ENCODE assay signal across 8 cellular contexts in the genomic region with DNA sequence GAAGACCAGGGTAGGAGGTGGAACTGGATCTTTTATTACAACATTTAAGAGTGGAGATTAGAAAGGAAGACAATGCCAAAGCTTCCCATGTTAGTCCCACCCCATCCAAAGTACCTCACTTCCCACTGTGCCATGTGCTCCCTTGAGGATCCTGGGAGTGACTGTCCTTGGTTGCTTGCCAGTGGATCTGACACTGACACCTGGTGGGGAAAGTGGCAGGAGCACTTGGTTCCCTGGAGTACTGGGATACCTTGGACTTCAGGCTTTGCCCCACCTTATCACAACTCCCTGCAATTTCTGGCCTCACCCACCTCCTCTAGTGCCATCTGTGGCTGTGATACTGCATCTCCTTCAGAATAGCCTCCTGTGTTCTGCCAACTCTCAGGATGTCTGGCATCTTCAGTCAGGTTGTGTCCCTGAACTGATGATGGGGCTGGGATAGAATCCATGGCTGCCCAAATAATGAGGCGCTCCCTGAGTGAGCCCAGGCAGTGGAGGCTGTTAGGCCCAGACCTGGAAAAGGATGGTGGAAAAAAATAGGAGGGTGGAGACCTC. TPM values are rescaled to one million over a fixed set of nuclear protein-coding genes. Genes with fewer than 3 reads are reported as not detected.
DNase-seq lines count a peak whose midpoint lies in the region; ATAC-seq lines count a peak whose summit lies in the region.

No MANE protein-coding gene starts in this region.

- DNase-seq in T-helper 2 cell treated with Interferon-gamma antibody and Interleukin-4, amounts not matched to agents 5 μg/mL and 100 μg/mL, for 36 hours (ENCODE audit: low spot score), result no peak
- DNase-seq in T-helper 2 cell (no peak), NCI-H1930 (lab: John Stamatoyannopoulos, UW) (peak; percentile 29 to 53)
- DNase-seq in activated CD8-positive, alpha-beta memory T cell treated with anti-CD3 and anti-CD28 coated beads, Interleukin-2, amount 50 U/mL, for 48 hours, result no peak
- no peak for DNase-seq in activated naive CD4-positive, alpha-beta T cell treated with anti-CD3 and anti-CD28 coated beads, Interleukin-2, amount 50 U/mL, for 72 hours (ENCODE audit: low spot score in 2 of 2)

- H3K9me3 ChIP-seq in iPS-15b (ENCODE audit: control insufficient read depth, insufficient read depth, low read length) (no peaks in the 10 kb centered on the region), subcutaneous abdominal adipose tissue (ENCODE audit: control insufficient read depth in 5 of 5, low read length in 5 of 5) (no peaks in the 10 kb centered on the region)

- H3K4me3 ChIP-seq in iPS-15b (ENCODE audit: low read depth, low read length) (peak overlapping the region; percentile 83), subcutaneous abdominal adipose tissue (ENCODE audit: low read depth in 1 of 5, low read length in 5 of 5) (no peak overlapping the region)

- H3K9ac ChIP-seq in iPS-15b (ENCODE audit: low read depth, low read length) (no peak overlapping the region), subcutaneous abdominal adipose tissue (ENCODE audit: low read length in 5 of 5) (peak overlapping the region in 2 of 5 donors; percentile 1 to 28)

- peaks cover 9% of the 10 kb centered on the region for H3K4me1 ChIP-seq in iPS-15b (ENCODE audit: control insufficient read depth, insufficient read depth, low read length)
- H3K4me1 ChIP-seq in subcutaneous abdominal adipose tissue (ENCODE audit: control insufficient read depth in 5 of 5, insufficient read depth in 5 of 5, low read length in 5 of 5), result peaks cover 2 to 22% (median 13%) of the 10 kb centered on the region in 5 donors

- peak overlapping the region; percentile 42 for H3K27ac Mint-ChIP-seq in T-helper 2 cell treated with Interferon-gamma antibody and Interleukin-4, amounts not matched to agents 5 μg/mL and 100 μg/mL, for 36 hours
- no peak overlapping the region for H3K27ac Mint-ChIP-seq in activated T-helper 17 cell treated with anti-CD3 and anti-CD28 coated beads, Interleukin-2, amount 50 U/mL, for 72 hours
- H3K27ac Mint-ChIP-seq in activated naive CD4-positive, alpha-beta T cell treated with anti-CD3 and anti-CD28 coated beads, Interleukin-2, amount 50 U/mL, for 72 hours, result peak overlapping the region in 1 of 2 donors; percentile 22

- H3K36me3 ChIP-seq in iPS-15b (ENCODE audit: control insufficient read depth, insufficient read depth, low read length) (peaks cover 16% of the 10 kb centered on the region), subcutaneous abdominal adipose tissue (ENCODE audit: control insufficient read depth in 5 of 5, insufficient read depth in 5 of 5, low read length in 5 of 5) (peaks cover 18 to 33% (median 29%) of the 10 kb centered on the region in 5 donors)

- peak overlapping the region; percentile 91 for H3K27ac ChIP-seq in subcutaneous abdominal adipose tissue (ENCODE audit: low read depth, low read length)

- H3K4me3 Mint-ChIP-seq in T-helper 2 cell treated with Interferon-gamma antibody and Interleukin-4, amounts not matched to agents 5 μg/mL and 100 μg/mL, for 36 hours, result no peak overlapping the region
- peak overlapping the region; percentile 86 for H3K4me3 Mint-ChIP-seq in activated T-helper 17 cell treated with anti-CD3 and anti-CD28 coated beads, Interleukin-2, amount 50 U/mL, for 72 hours

- H3K9me3 Mint-ChIP-seq in T-helper 2 cell treated with Interferon-gamma antibody and Interleukin-4, amounts not matched to agents 5 μg/mL and 100 μg/mL, for 36 hours, result no peaks in the 10 kb centered on the region
- H3K9me3 Mint-ChIP-seq in activated T-helper 17 cell treated with anti-CD3 and anti-CD28 coated beads, Interleukin-2, amount 50 U/mL, for 72 hours, result no peaks in the 10 kb centered on the region
- H3K9me3 Mint-ChIP-seq in activated naive CD4-positive, alpha-beta T cell treated with anti-CD3 and anti-CD28 coated beads, Interleukin-2, amount 50 U/mL, for 72 hours, result no peaks in the 10 kb centered on the region

- no peak for ATAC-seq in activated T-helper 17 cell treated with anti-CD3 and anti-CD28 coated beads, Interleukin-2, amount 50 U/mL, for 72 hours (replicated peaks)
- no peak for ATAC-seq in activated naive CD4-positive, alpha-beta T cell treated with anti-CD3 and anti-CD28 coated beads, Interleukin-2, amount 50 U/mL, for 72 hours

- peaks cover 25% of the 10 kb centered on the region for H3K36me3 Mint-ChIP-seq in T-helper 2 cell treated with Interferon-gamma antibody and Interleukin-4, amounts not matched to agents 5 μg/mL and 100 μg/mL, for 36 hours (ENCODE audit: low read depth)
- peaks cover 43% of the 10 kb centered on the region for H3K36me3 Mint-ChIP-seq in activated T-helper 17 cell treated with anti-CD3 and anti-CD28 coated beads, Interleukin-2, amount 50 U/mL, for 72 hours (ENCODE audit: low read depth)
- peaks cover 4 to 15% of the 10 kb centered on the region in 2 donors for H3K36me3 Mint-ChIP-seq in activated naive CD4-positive, alpha-beta T cell treated with anti-CD3 and anti-CD28 coated beads, Interleukin-2, amount 50 U/mL, for 72 hours

- no peaks in the 10 kb centered on the region for H3K27me3 ChIP-seq in iPS-15b (ENCODE audit: control insufficient read depth, insufficient read depth, low read length)
- no peaks in the 10 kb centered on the region for H3K27me3 ChIP-seq in subcutaneous abdominal adipose tissue (ENCODE audit: control insufficient read depth in 5 of 5, insufficient read depth in 4 of 5, low read length in 5 of 5)

- peaks cover 15% of the 10 kb centered on the region for H3K4me1 Mint-ChIP-seq in T-helper 2 cell treated with Interferon-gamma antibody and Interleukin-4, amounts not matched to agents 5 μg/mL and 100 μg/mL, for 36 hours (ENCODE audit: low read depth)
- H3K4me1 Mint-ChIP-seq in activated T-helper 17 cell treated with anti-CD3 and anti-CD28 coated beads, Interleukin-2, amount 50 U/mL, for 72 hours, result peaks cover 6% of the 10 kb centered on the region

- H3K27me3 Mint-ChIP-seq in T-helper 2 cell treated with Interferon-gamma antibody and Interleukin-4, amounts not matched to agents 5 μg/mL and 100 μg/mL, for 36 hours (ENCODE audit: low read depth), result peaks cover 9% of the 10 kb centered on the region
- no peaks in the 10 kb centered on the region for H3K27me3 Mint-ChIP-seq in activated T-helper 17 cell treated with anti-CD3 and anti-CD28 coated beads, Interleukin-2, amount 50 U/mL, for 72 hours

RNA-seq across cellular contexts. Expression of gene ELL3, which starts 1.3 kb away (rescaled TPM):
- total RNA-seq in activated T-helper 17 cell treated with anti-CD3 and anti-CD28 coated beads, Interleukin-2, amount 50 U/mL, for 72 hours, result 1 to 10 TPM in 1 of 2 donors, under 1 TPM in 1; 0.54 to 1.4 TPM
- total RNA-seq in activated naive CD4-positive, alpha-beta T cell treated with anti-CD3 and anti-CD28 coated beads, Interleukin-2, amount 50 U/mL, for 72 hours, result 1 to 10 TPM; 4.5 to 9.3 TPM

RNA-seq across cellular contexts. Expression of gene SERF2, which starts 16.6 kb away (rescaled TPM):
- 100 to 1,000 TPM; 521 to 550 TPM for total RNA-seq in activated T-helper 17 cell treated with anti-CD3 and anti-CD28 coated beads, Interleukin-2, amount 50 U/mL, for 72 hours
- 100 to 1,000 TPM; 714 to 722 TPM for total RNA-seq in activated naive CD4-positive, alpha-beta T cell treated with anti-CD3 and anti-CD28 coated beads, Interleukin-2, amount 50 U/mL, for 72 hours

RNA-seq across cellular contexts. Expression of gene SERINC4, which starts 24.5 kb away (rescaled TPM):
- total RNA-seq in activated T-helper 17 cell treated with anti-CD3 and anti-CD28 coated beads, Interleukin-2, amount 50 U/mL, for 72 hours, result under 1 TPM; 0.17 to 0.24 TPM
- total RNA-seq in activated naive CD4-positive, alpha-beta T cell treated with anti-CD3 and anti-CD28 coated beads, Interleukin-2, amount 50 U/mL, for 72 hours, result under 1 TPM; 0.31 to 0.61 TPM

RNA-seq across cellular contexts. Expression of gene HYPK, which starts 24.9 kb away (rescaled TPM):
- 10 to 100 TPM; 15.6 to 17.5 TPM for total RNA-seq in activated T-helper 17 cell treated with anti-CD3 and anti-CD28 coated beads, Interleukin-2, amount 50 U/mL, for 72 hours
- 10 to 100 TPM; 11.6 to 35.2 TPM for total RNA-seq in activated naive CD4-positive, alpha-beta T cell treated with anti-CD3 and anti-CD28 coated beads, Interleukin-2, amount 50 U/mL, for 72 hours

RNA-seq across cellular contexts. Expression of gene PDIA3, which starts 29.2 kb away (rescaled TPM):
- total RNA-seq in activated T-helper 17 cell treated with anti-CD3 and anti-CD28 coated beads, Interleukin-2, amount 50 U/mL, for 72 hours, result 100 to 1,000 TPM; 193 to 253 TPM
- 100 to 1,000 TPM; 144 to 224 TPM for total RNA-seq in activated naive CD4-positive, alpha-beta T cell treated with anti-CD3 and anti-CD28 coated beads, Interleukin-2, amount 50 U/mL, for 72 hours

Comparison
In these comparisons a context has a peak if more than half of its experiments do, and no peak if none do; other contexts are left out.
1. DNase-seq: peak in NCI-H1930 (2 of 2); none in T-helper 2 cell treated with Interferon-gamma antibody and Interleukin-4, amounts not matched to agents 5 μg/mL and 100 μg/mL, for 36 hours (single experiment), T-helper 2 cell (0 of 5), activated CD8-positive, alpha-beta memory T cell treated with anti-CD3 and anti-CD28 coated beads, Interleukin-2, amount 50 U/mL, for 48 hours (single experiment) and activated naive CD4-positive, alpha-beta T cell treated with anti-CD3 and anti-CD28 coated beads, Interleukin-2, amount 50 U/mL, for 72 hours (0 of 2).